ENCODE assay signal across 25 cellular contexts in the genomic region with DNA sequence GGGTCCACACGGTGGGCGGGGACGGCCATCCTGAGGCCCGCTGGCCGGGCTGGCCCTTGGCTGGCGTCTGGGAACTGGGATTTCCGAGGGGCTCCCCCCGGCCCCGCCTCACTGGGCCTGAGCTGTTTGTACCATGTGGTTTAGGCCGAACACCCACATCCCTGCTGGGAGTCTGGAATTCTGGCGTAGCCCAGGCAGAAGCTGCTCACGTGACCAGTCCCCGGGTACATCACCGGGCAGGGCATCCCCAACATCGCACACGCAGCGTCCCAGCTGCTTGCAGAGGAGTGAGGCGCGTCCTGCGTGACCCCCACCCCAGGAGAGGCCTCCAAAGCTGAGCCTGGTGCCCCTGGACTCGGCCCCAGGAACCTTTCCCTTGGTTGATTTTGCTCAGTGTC. TPM values are rescaled to one million over a fixed set of nuclear protein-coding genes. Genes with fewer than 3 reads are reported as not detected.
"Had no signal": no experiment of that assay in that cellular context is flagged by ENCODE, and none has a peak within 500 bp of the region (broad histone marks: within the 10 kb centered on the region; RNA-seq: fewer than 3 reads in every experiment).

No MANE protein-coding gene starts in this region.

- H3K4me3 ChIP-seq: K562, Peyer's patch, SJCRH30 had no signal

- FAIRE-seq: K562 had no signal

- H3K4me2 ChIP-seq: KMS-11 had no signal

- H3K27ac ChIP-seq: KMS-11, Peyer's patch, SJCRH30 had no signal

- H3K36me3 ChIP-seq: Peyer's patch, SJCRH30 had no signal

- ATAC-seq: K562, Right ventricle myocardium inferior had no signal

- DNase-seq: IMR-90, Kasumi-1, MM.1S, NCI-H1092 treated with DMSO at 0.1 percent for 48 hours, NCI-H1436, NCI-H187, NCI-H2029, NCI-H2081 treated with DMSO at 0.1 percent for 48 hours, NCI-H2171, NCI-H226, NCI-H446, NCI-H510A, NCI-H524 treated with DMSO at 0.1 percent for 48 hours, NCI-H69, NCI-H774, Peyer's patch, SHP77 treated with DMSO at 0.1 percent for 48 hours, SJCRH30, SW 1271 had no signal

- H3K4me1 ChIP-seq: Peyer's patch, SJCRH30 had no signal

- H3K9ac ChIP-seq: KMS-11 had no signal

- H3K27me3 ChIP-seq: Peyer's patch, SJCRH30 had no signal

- H3K9me3 ChIP-seq: SJCRH30 had no signal

RNA-seq across cellular contexts. Expression of gene KRTAP10-7, which starts 2.1 kb away (rescaled TPM):
- total RNA-seq: HT-29, IMR-90, K562, M059J, Peyer's patch, Right ventricle myocardium inferior, RPMI7951, SJCRH30 had no signal
- polyA plus RNA-seq: IMR-90, K562 had no signal

RNA-seq across cellular contexts. Expression of gene KRTAP10-8, which starts 9.4 kb away (rescaled TPM):
- total RNA-seq: HT-29, IMR-90, K562, M059J, Peyer's patch, Right ventricle myocardium inferior, RPMI7951, SJCRH30 had no signal
- polyA plus RNA-seq: IMR-90, K562 had no signal

RNA-seq across cellular contexts. Expression of gene KRTAP10-6, which starts 10.2 kb away (rescaled TPM):
- total RNA-seq: HT-29, IMR-90, K562, M059J, Peyer's patch, Right ventricle myocardium inferior, RPMI7951, SJCRH30 had no signal
- polyA plus RNA-seq: IMR-90, K562 had no signal

RNA-seq across cellular contexts. Expression of gene KRTAP10-5, which starts 22.1 kb away (rescaled TPM):
- total RNA-seq: HT-29, IMR-90, K562, M059J, Peyer's patch, Right ventricle myocardium inferior, RPMI7951, SJCRH30 had no signal
- polyA plus RNA-seq: IMR-90, K562 had no signal

RNA-seq across cellular contexts. Expression of gene KRTAP10-9, which starts 24.4 kb away (rescaled TPM):
- total RNA-seq: HT-29, IMR-90, K562, M059J, Peyer's patch, Right ventricle myocardium inferior, RPMI7951, SJCRH30 had no signal
- polyA plus RNA-seq: IMR-90, K562 had no signal
